ENCODE assay signal across 26 cellular contexts in genomic region chr1:152866321-152866720, GRCh38. TPM values are rescaled to one million over a fixed set of nuclear protein-coding genes. Genes with fewer than 3 reads are reported as not detected.
A peak's percentile ranks its signal among the peaks of the same experiment; 100 is the strongest.
DNase-seq lines count a peak whose midpoint lies in the region; FAIRE-seq and TF ChIP-seq lines count a peak whose summit lies in the region.
"Had no signal": no experiment of that assay in that cellular context is flagged by ENCODE, and none has a peak within 500 bp of the region (broad histone marks: within the 10 kb centered on the region; RNA-seq: fewer than 3 reads in every experiment).

No MANE protein-coding gene starts in this region.

- peak; percentile 7 for DNase-seq in GM23248
- peak; percentile 62 for DNase-seq in bronchial epithelial cell (ENCODE audit: low read depth)
- peak; percentile 7 for DNase-seq in kidney tubule cell (ENCODE audit: low spot score)
- no peak for DNase-seq in OCI-M1 (lab: John Stamatoyannopoulos, UW)
- DNase-seq in activated CD4-positive, alpha-beta T cell treated with anti-CD3 and anti-CD28 coated beads, Interleukin-2, amount 10 ng/mL, durations not matched to agents 24 days and 14 days = no peak
- no peak for DNase-seq in HUDEP-2 (lab: John Stamatoyannopoulos, UW; ENCODE audit: unreplicated experiment in 76 of 76)
- DNase-seq: 8988T; ACHN; AML-193; BE2C; CD4-positive, alpha-beta T cell; CD8-positive, alpha-beta memory T cell; DMS 273 treated with DMSO at 0.1 percent for 48 hours; DMS79; EL; GF-D8; GOT3; H7; HCEC 1CT had no signal

- no peaks in the 10 kb centered on the region for H3K36me3 Mint-ChIP-seq in activated CD4-positive, alpha-beta T cell treated with anti-CD3 and anti-CD28 coated beads, Interleukin-2, amount 10 ng/mL, durations not matched to agents 24 days and 14 days (ENCODE audit: low read depth)
- H3K36me3 Mint-ChIP-seq: CD14-positive monocyte; CD8-positive, alpha-beta memory T cell had no signal

- no peak overlapping the region for H3K4me3 ChIP-seq in GM23248
- H3K4me3 ChIP-seq in bronchial epithelial cell (ENCODE audit: low read depth, low read length) = no peak overlapping the region
- H3K4me3 ChIP-seq: A549; BLaER1 treated with 17β-estradiol and CSF1 and Interleukin-3, amounts not matched to agents 10 nM and 100 nM had no signal

- no peaks in the 10 kb centered on the region for H3K4me1 ChIP-seq in GM23248 (ENCODE audit: insufficient read depth)
- H3K4me1 ChIP-seq: A549, BE2C had no signal

- intact Hi-C loops in activated CD4-positive, alpha-beta T cell treated with anti-CD3 and anti-CD28 coated beads, Interleukin-2, amount 10 ng/mL, durations not matched to agents 24 days and 14 days (cut with micrococcal nuclease) = no loop called here

- 45 to 58% methylated on average over 2 of the region's 2 CpGs for WGBS in GM23248 (ENCODE audit: low coverage in 1 of 2, low lambda C conversion rate in 2 of 2, missing lambda C conversion rate in 2 of 2), 2 experiments

- no peak for TF ChIP-seq CTCF in bronchial epithelial cell (IDR thresholded peaks at IDR 0.05; ENCODE audit: insufficient read depth, low read length, severe bottlenecking)

- no peak overlapping the region for H3K27ac ChIP-seq in GM23248
- H3K27ac ChIP-seq: A549; BLaER1 treated with 17β-estradiol and CSF1 and Interleukin-3, amounts not matched to agents 10 nM and 100 nM had no signal

- H3K4me2 ChIP-seq in GM23248 (ENCODE audit: unreplicated experiment) = no peak overlapping the region
- H3K4me2 ChIP-seq: A549 had no signal

- H3K27me3 ChIP-seq in GM23248 (replicated peaks; ENCODE audit: insufficient read depth) (no peaks in the 10 kb centered on the region), bronchial epithelial cell (ENCODE audit: control insufficient read depth, insufficient read depth, low read length) (peaks cover 2% of the 10 kb centered on the region)
- H3K27me3 ChIP-seq: BE2C; BLaER1 treated with 17β-estradiol and CSF1 and Interleukin-3, amounts not matched to agents 10 nM and 100 nM had no signal

- H3K9me3 ChIP-seq in GM23248 (ENCODE audit: low read depth) = no peaks in the 10 kb centered on the region
- H3K9me3 ChIP-seq: A549; BE2C; BLaER1 treated with 17β-estradiol and CSF1 and Interleukin-3, amounts not matched to agents 10 nM and 100 nM had no signal

- H3K4me1 Mint-ChIP-seq in activated CD4-positive, alpha-beta T cell treated with anti-CD3 and anti-CD28 coated beads, Interleukin-2, amount 10 ng/mL, durations not matched to agents 24 days and 14 days = no peaks in the 10 kb centered on the region
- H3K4me1 Mint-ChIP-seq: CD14-positive monocyte; CD8-positive, alpha-beta memory T cell had no signal

- no peak overlapping the region for H3K9ac ChIP-seq in GM23248
- H3K9ac ChIP-seq: BLaER1 treated with 17β-estradiol and CSF1 and Interleukin-3, amounts not matched to agents 10 nM and 100 nM had no signal

- H3K9me2 ChIP-seq in GM23248 (ENCODE audit: insufficient read depth) = no peaks in the 10 kb centered on the region

- H3K27me3 Mint-ChIP-seq in activated CD4-positive, alpha-beta T cell treated with anti-CD3 and anti-CD28 coated beads, Interleukin-2, amount 10 ng/mL, durations not matched to agents 24 days and 14 days = no peaks in the 10 kb centered on the region

- no peaks in the 10 kb centered on the region for H3K9me3 Mint-ChIP-seq in activated CD4-positive, alpha-beta T cell treated with anti-CD3 and anti-CD28 coated beads, Interleukin-2, amount 10 ng/mL, durations not matched to agents 24 days and 14 days
- H3K9me3 Mint-ChIP-seq: CD14-positive monocyte; CD4-positive, alpha-beta T cell; CD8-positive, alpha-beta memory T cell had no signal

- no peaks in the 10 kb centered on the region for H3K79me2 ChIP-seq in GM23248 (ENCODE audit: insufficient read depth)

- H4K20me1 ChIP-seq in GM23248 (ENCODE audit: insufficient read depth) = no peaks in the 10 kb centered on the region
- H4K20me1 ChIP-seq: BLaER1 treated with 17β-estradiol and CSF1 and Interleukin-3, amounts not matched to agents 10 nM and 100 nM had no signal

- H3K36me3 ChIP-seq in GM23248 (ENCODE audit: low read depth) (no peaks in the 10 kb centered on the region), bronchial epithelial cell (ENCODE audit: control insufficient read depth, insufficient read depth, low read length) (no peaks in the 10 kb centered on the region)
- H3K36me3 ChIP-seq: BE2C; BLaER1 treated with 17β-estradiol and CSF1 and Interleukin-3, amounts not matched to agents 10 nM and 100 nM had no signal

- H3K27ac Mint-ChIP-seq in activated CD4-positive, alpha-beta T cell treated with anti-CD3 and anti-CD28 coated beads, Interleukin-2, amount 10 ng/mL, durations not matched to agents 24 days and 14 days = no peak overlapping the region
- H3K27ac Mint-ChIP-seq: CD14-positive monocyte; CD4-positive, alpha-beta T cell; CD8-positive, alpha-beta memory T cell had no signal

- H3K4me3 Mint-ChIP-seq in activated CD4-positive, alpha-beta T cell treated with anti-CD3 and anti-CD28 coated beads, Interleukin-2, amount 10 ng/mL, durations not matched to agents 24 days and 14 days = no peak overlapping the region
- H3K4me3 Mint-ChIP-seq: CD14-positive monocyte; CD4-positive, alpha-beta T cell; CD8-positive, alpha-beta memory T cell had no signal

- no peak for FAIRE-seq in bronchial epithelial cell (lab: Jason Lieb, UNC)
- FAIRE-seq: A549, D721Med, GM12891, GM18507 had no signal

- no peak overlapping the region for H2AFZ ChIP-seq in GM23248

- H3F3A ChIP-seq in GM23248 (ENCODE audit: insufficient read depth) = no peaks in the 10 kb centered on the region

- in situ Hi-C loops in GM23248 (cut with MboI) = no loop called here

RNA-seq across cellular contexts. Expression of gene LCE7A, which starts 6.5 kb away (rescaled TPM):
- not detected in 2 replicates for total RNA-seq in GM23248 (2014; rRNA removed; shearing (Covaris generic))
- polyA plus RNA-seq in GM23248 (2016; fragmentation: Nextera tagmentation; extraction: Ambion mirVana) = not detected in 2 replicates
- not detected in 2 replicates for total RNA-seq in bronchial epithelial cell
- not detected in 2 replicates for total RNA-seq in activated CD4-positive, alpha-beta T cell treated with anti-CD3 and anti-CD28 coated beads, Interleukin-2, amount 10 ng/mL, durations not matched to agents 24 days and 14 days
- total RNA-seq: CD4-positive, alpha-beta T cell; CD8-positive, alpha-beta memory T cell; G401; H7 had no signal
- polyA plus RNA-seq: A549; CD14-positive monocyte; CD8-positive, alpha-beta memory T cell had no signal

RNA-seq across cellular contexts. Expression of gene SMCP, which starts 11.8 kb away (rescaled TPM):
- total RNA-seq in GM23248 (2014; rRNA removed; shearing (Covaris generic)) = not detected in 2 replicates
- not detected in 2 replicates for polyA plus RNA-seq in GM23248 (2016; fragmentation: Nextera tagmentation; extraction: Ambion mirVana)
- not detected in 2 replicates for total RNA-seq in bronchial epithelial cell
- not detected in 2 replicates for total RNA-seq in activated CD4-positive, alpha-beta T cell treated with anti-CD3 and anti-CD28 coated beads, Interleukin-2, amount 10 ng/mL, durations not matched to agents 24 days and 14 days
- total RNA-seq: CD4-positive, alpha-beta T cell; CD8-positive, alpha-beta memory T cell; G401; H7 had no signal
- polyA plus RNA-seq: A549; CD14-positive monocyte; CD8-positive, alpha-beta memory T cell had no signal

RNA-seq across cellular contexts. Expression of gene LCE6A, which starts 23.7 kb away (rescaled TPM):
- total RNA-seq in GM23248 (2014; rRNA removed; shearing (Covaris generic)) = not detected in 2 replicates
- polyA plus RNA-seq in GM23248 (2016; fragmentation: Nextera tagmentation; extraction: Ambion mirVana) = not detected in 2 replicates
- total RNA-seq in bronchial epithelial cell = not detected in 2 replicates
- total RNA-seq in activated CD4-positive, alpha-beta T cell treated with anti-CD3 and anti-CD28 coated beads, Interleukin-2, amount 10 ng/mL, durations not matched to agents 24 days and 14 days = not detected in 2 replicates
- total RNA-seq: CD4-positive, alpha-beta T cell; CD8-positive, alpha-beta memory T cell; G401; H7 had no signal
- polyA plus RNA-seq: A549; CD14-positive monocyte; CD8-positive, alpha-beta memory T cell had no signal

RNA-seq across cellular contexts. Expression of gene LCE1A, which starts 39.0 kb away (rescaled TPM):
- not detected in 2 replicates for total RNA-seq in GM23248 (2014; rRNA removed; shearing (Covaris generic))
- polyA plus RNA-seq in GM23248 (2016; fragmentation: Nextera tagmentation; extraction: Ambion mirVana) = not detected in 2 replicates
- not detected in 2 replicates for total RNA-seq in bronchial epithelial cell
- total RNA-seq in activated CD4-positive, alpha-beta T cell treated with anti-CD3 and anti-CD28 coated beads, Interleukin-2, amount 10 ng/mL, durations not matched to agents 24 days and 14 days = not detected in 2 replicates
- total RNA-seq: CD4-positive, alpha-beta T cell; CD8-positive, alpha-beta memory T cell; G401; H7 had no signal
- polyA plus RNA-seq: A549; CD14-positive monocyte; CD8-positive, alpha-beta memory T cell had no signal

RNA-seq across cellular contexts. Expression of gene IVL, which starts 42.0 kb away (rescaled TPM):
- total RNA-seq in GM23248 (2014; rRNA removed; shearing (Covaris generic)) = 0.76 and 1.1 TPM in 2 replicates
- 0.68 and 1.2 TPM in 2 replicates for polyA plus RNA-seq in GM23248 (2016; fragmentation: Nextera tagmentation; extraction: Ambion mirVana)
- 1.6 and 14.6 TPM in 2 replicates for total RNA-seq in bronchial epithelial cell
- not detected in 2 replicates for total RNA-seq in activated CD4-positive, alpha-beta T cell treated with anti-CD3 and anti-CD28 coated beads, Interleukin-2, amount 10 ng/mL, durations not matched to agents 24 days and 14 days
- total RNA-seq: CD4-positive, alpha-beta T cell; CD8-positive, alpha-beta memory T cell; G401; H7 had no signal
- polyA plus RNA-seq: A549; CD14-positive monocyte; CD8-positive, alpha-beta memory T cell had no signal

Comparison
In these comparisons a context has a peak if more than half of its experiments do, and no peak if none do; other contexts are left out.
1. DNase-seq: peak in GM23248 (single experiment), bronchial epithelial cell (single experiment) and kidney tubule cell (single experiment); none in OCI-M1 (single experiment), activated CD4-positive, alpha-beta T cell treated with anti-CD3 and anti-CD28 coated beads, Interleukin-2, amount 10 ng/mL, durations not matched to agents 24 days and 14 days (single experiment) and HUDEP-2 (0 of 76).